In the genomic region with DNA sequence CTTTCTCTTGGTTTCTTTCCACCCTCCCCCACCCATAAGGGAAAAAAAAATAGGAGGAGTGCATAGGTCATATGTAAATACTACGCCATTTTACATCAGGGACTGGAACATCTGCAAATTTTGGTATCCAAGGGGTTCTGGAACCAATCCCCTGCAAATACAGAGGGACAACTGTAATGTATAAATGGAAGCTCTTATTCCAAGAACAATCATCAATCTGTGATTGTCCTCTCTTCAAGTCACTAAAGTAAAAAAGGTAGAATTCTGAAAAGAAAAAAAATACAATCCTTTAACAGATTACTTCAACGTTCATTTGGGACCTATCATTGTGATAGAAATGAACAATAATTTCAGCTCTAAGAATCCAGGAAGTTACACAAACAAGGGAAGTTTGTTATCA, we compare ENCODE assay signal across 1 cellular context.
TF ChIP-seq lines count a peak whose summit lies in the region.

No MANE protein-coding gene starts in this region.

TF ChIP-seq in GM23338, 12 proteins besides CTCF, POLR2A, EP300 and RAD21 (continued from another document):
- TF ChIP-seq REST (IDR thresholded peaks at IDR 0.05; ENCODE audit: unreplicated experiment) (no peak), POLR2AphosphoS5 (IDR thresholded peaks at IDR 0.05; ENCODE audit: low read depth) (no peak), EZH2 (IDR thresholded peaks at IDR 0.05; ENCODE audit: low read depth, unreplicated experiment) (no peak), EZH2phosphoT487 (IDR thresholded peaks at IDR 0.05; ENCODE audit: unreplicated experiment) (no peak), STAT1 (IDR thresholded peaks at IDR 0.05; ENCODE audit: unreplicated experiment) (no peak), JUNB (IDR thresholded peaks at IDR 0.05; ENCODE audit: unreplicated experiment) (no peak), ZNF331 (CRISPR knock-in tag; IDR thresholded peaks at IDR 0.05; ENCODE audit: low read depth) (no peak), CREB1 (CRISPR knock-in tag; IDR thresholded peaks at IDR 0.05; ENCODE audit: low read depth) (no peak), NANOG (IDR thresholded peaks at IDR 0.05; ENCODE audit: borderline replicate concordance) (no peak)
- TF ChIP-seq, protein P1, sequence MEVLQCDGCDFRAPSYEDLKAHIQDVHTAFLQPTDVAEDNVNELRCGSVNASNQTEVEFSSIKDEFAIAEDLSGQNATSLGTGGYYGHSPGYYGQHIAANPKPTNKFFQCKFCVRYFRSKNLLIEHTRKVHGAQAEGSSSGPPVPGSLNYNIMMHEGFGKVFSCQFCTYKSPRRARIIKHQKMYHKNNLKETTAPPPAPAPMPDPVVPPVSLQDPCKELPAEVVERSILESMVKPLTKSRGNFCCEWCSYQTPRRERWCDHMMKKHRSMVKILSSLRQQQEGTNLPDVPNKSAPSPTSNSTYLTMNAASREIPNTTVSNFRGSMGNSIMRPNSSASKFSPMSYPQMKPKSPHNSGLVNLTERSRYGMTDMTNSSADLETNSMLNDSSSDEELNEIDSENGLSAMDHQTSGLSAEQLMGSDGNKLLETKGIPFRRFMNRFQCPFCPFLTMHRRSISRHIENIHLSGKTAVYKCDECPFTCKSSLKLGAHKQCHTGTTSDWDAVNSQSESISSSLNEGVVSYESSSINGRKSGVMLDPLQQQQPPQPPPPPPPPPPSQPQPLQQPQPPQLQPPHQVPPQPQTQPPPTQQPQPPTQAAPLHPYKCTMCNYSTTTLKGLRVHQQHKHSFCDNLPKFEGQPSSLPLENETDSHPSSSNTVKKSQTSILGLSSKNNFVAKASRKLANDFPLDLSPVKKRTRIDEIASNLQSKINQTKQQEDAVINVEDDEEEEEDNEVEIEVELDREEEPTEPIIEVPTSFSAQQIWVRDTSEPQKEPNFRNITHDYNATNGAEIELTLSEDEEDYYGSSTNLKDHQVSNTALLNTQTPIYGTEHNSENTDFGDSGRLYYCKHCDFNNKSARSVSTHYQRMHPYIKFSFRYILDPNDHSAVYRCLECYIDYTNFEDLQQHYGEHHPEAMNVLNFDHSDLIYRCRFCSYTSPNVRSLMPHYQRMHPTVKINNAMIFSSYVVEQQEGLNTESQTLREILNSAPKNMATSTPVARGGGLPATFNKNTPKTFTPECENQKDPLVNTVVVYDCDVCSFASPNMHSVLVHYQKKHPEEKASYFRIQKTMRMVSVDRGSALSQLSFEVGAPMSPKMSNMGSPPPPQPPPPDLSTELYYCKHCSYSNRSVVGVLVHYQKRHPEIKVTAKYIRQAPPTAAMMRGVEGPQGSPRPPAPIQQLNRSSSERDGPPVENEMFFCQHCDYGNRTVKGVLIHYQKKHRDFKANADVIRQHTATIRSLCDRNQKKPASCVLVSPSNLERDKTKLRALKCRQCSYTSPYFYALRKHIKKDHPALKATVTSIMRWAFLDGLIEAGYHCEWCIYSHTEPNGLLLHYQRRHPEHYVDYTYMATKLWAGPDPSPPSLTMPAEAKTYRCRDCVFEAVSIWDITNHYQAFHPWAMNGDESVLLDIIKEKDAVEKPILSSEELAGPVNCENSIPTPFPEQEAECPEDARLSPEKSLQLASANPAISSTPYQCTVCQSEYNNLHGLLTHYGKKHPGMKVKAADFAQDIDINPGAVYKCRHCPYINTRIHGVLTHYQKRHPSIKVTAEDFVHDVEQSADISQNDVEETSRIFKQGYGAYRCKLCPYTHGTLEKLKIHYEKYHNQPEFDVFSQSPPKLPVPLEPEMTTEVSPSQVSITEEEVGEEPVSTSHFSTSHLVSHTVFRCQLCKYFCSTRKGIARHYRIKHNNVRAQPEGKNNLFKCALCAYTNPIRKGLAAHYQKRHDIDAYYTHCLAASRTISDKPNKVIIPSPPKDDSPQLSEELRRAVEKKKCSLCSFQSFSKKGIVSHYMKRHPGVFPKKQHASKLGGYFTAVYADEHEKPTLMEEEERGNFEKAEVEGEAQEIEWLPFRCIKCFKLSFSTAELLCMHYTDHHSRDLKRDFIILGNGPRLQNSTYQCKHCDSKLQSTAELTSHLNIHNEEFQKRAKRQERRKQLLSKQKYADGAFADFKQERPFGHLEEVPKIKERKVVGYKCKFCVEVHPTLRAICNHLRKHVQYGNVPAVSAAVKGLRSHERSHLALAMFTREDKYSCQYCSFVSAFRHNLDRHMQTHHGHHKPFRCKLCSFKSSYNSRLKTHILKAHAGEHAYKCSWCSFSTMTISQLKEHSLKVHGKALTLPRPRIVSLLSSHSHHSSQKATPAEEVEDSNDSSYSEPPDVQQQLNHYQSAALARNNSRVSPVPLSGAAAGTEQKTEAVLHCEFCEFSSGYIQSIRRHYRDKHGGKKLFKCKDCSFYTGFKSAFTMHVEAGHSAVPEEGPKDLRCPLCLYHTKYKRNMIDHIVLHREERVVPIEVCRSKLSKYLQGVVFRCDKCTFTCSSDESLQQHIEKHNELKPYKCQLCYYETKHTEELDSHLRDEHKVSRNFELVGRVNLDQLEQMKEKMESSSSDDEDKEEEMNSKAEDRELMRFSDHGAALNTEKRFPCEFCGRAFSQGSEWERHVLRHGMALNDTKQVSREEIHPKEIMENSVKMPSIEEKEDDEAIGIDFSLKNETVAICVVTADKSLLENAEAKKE (CRISPR knock-in tag; IDR thresholded peaks at IDR 0.05), result no peak
- TF ChIP-seq, protein P2, sequence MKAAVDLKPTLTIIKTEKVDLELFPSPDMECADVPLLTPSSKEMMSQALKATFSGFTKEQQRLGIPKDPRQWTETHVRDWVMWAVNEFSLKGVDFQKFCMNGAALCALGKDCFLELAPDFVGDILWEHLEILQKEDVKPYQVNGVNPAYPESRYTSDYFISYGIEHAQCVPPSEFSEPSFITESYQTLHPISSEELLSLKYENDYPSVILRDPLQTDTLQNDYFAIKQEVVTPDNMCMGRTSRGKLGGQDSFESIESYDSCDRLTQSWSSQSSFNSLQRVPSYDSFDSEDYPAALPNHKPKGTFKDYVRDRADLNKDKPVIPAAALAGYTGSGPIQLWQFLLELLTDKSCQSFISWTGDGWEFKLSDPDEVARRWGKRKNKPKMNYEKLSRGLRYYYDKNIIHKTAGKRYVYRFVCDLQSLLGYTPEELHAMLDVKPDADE (IDR thresholded peaks at IDR 0.05), result no peak
